Comparison of ENCODE assay signal across 2 cellular contexts in the genomic region with DNA sequence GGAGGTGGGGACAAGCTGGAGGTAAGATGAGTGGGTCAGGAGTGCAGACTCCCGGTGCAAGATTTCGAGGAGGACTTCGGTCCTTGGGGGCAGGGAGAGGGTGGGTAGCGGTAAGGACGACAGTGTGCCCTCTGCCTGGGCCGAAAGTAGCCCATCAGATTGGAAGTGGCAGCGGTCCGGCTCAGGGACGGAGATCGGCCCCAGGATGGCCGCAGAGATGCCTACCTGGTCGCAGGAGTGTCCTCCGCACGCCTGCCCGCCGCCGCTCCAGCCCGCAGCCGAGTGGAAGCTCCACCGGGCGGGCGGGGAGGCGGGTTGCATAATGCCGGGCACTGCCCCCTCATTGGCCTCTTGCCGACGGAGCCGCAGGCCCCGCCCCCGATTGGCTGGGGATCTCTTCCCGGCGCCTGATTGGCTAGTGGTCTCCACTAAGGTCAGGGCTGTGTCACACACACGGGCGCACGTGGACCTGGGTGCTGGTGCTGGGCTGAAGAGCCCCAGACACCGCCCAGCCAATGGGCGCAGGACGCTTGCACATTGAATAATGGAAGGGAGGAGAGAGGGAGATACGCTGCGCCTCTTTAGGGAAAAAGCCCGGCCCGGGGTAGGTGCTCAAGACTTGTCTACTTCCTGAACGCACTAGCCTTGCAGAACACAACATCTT.
TF ChIP-seq lines count a peak whose summit lies in the region.

A gene with protein sequence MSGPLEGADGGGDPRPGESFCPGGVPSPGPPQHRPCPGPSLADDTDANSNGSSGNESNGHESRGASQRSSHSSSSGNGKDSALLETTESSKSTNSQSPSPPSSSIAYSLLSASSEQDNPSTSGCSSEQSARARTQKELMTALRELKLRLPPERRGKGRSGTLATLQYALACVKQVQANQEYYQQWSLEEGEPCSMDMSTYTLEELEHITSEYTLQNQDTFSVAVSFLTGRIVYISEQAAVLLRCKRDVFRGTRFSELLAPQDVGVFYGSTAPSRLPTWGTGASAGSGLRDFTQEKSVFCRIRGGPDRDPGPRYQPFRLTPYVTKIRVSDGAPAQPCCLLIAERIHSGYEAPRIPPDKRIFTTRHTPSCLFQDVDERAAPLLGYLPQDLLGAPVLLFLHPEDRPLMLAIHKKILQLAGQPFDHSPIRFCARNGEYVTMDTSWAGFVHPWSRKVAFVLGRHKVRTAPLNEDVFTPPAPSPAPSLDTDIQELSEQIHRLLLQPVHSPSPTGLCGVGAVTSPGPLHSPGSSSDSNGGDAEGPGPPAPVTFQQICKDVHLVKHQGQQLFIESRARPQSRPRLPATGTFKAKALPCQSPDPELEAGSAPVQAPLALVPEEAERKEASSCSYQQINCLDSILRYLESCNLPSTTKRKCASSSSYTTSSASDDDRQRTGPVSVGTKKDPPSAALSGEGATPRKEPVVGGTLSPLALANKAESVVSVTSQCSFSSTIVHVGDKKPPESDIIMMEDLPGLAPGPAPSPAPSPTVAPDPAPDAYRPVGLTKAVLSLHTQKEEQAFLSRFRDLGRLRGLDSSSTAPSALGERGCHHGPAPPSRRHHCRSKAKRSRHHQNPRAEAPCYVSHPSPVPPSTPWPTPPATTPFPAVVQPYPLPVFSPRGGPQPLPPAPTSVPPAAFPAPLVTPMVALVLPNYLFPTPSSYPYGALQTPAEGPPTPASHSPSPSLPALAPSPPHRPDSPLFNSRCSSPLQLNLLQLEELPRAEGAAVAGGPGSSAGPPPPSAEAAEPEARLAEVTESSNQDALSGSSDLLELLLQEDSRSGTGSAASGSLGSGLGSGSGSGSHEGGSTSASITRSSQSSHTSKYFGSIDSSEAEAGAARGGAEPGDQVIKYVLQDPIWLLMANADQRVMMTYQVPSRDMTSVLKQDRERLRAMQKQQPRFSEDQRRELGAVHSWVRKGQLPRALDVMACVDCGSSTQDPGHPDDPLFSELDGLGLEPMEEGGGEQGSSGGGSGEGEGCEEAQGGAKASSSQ (N-terminal part only) (minus strand): TSS at position 293 of the 664 bp plus-strand sequence. CDS start 1,698 bp downstream, outside the sequence.

TF ChIP-seq in A549, 52 proteins besides CTCF, POLR2A, EP300 and RAD21 (continued from another document and continues in another):
- TF ChIP-seq, protein P1, sequence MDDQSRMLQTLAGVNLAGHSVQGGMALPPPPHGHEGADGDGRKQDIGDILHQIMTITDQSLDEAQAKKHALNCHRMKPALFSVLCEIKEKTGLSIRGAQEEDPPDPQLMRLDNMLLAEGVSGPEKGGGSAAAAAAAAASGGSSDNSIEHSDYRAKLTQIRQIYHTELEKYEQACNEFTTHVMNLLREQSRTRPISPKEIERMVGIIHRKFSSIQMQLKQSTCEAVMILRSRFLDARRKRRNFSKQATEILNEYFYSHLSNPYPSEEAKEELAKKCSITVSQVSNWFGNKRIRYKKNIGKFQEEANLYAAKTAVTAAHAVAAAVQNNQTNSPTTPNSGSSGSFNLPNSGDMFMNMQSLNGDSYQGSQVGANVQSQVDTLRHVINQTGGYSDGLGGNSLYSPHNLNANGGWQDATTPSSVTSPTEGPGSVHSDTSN (IDR thresholded peaks at IDR 0.05) = no peak
- TF ChIP-seq, protein P2, sequence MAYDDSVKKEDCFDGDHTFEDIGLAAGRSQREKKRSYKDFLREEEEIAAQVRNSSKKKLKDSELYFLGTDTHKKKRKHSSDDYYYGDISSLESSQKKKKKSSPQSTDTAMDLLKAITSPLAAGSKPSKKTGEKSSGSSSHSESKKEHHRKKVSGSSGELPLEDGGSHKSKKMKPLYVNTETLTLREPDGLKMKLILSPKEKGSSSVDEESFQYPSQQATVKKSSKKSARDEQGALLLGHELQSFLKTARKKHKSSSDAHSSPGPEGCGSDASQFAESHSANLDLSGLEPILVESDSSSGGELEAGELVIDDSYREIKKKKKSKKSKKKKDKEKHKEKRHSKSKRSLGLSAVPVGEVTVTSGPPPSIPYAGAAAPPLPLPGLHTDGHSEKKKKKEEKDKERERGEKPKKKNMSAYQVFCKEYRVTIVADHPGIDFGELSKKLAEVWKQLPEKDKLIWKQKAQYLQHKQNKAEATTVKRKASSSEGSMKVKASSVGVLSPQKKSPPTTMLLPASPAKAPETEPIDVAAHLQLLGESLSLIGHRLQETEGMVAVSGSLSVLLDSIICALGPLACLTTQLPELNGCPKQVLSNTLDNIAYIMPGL (CRISPR knock-in tag; IDR thresholded peaks at IDR 0.05; ENCODE audit: borderline replicate concordance) = peak; percentile 57; the same call in 1 of the 2 replicates
- no peak for TF ChIP-seq KDM1A (IDR thresholded peaks at IDR 0.05; ENCODE audit: low read depth)
- TF ChIP-seq TFCP2L1 (CRISPR knock-in tag; IDR thresholded peaks at IDR 0.05) = peak; percentile 95
- no peak for TF ChIP-seq KDM5A (IDR thresholded peaks at IDR 0.05)
- no peak for TF ChIP-seq CBX2 (IDR thresholded peaks at IDR 0.05; ENCODE audit: borderline replicate concordance, low read depth)
- TF ChIP-seq RCOR1 (IDR thresholded peaks at IDR 0.05; ENCODE audit: low read depth, low read length) = no peak
- TF ChIP-seq ZFP36 (IDR thresholded peaks at IDR 0.05; ENCODE audit: borderline replicate concordance, partially characterized antibody) = no peak
- no peak for TF ChIP-seq MAFK (IDR thresholded peaks at IDR 0.05; ENCODE audit: partially characterized antibody)
- no peak for TF ChIP-seq FOSB (CRISPR knock-in tag; IDR thresholded peaks at IDR 0.05)
- TF ChIP-seq SREBF2 (IDR thresholded peaks at IDR 0.05) = no peak
- TF ChIP-seq, protein P3, sequence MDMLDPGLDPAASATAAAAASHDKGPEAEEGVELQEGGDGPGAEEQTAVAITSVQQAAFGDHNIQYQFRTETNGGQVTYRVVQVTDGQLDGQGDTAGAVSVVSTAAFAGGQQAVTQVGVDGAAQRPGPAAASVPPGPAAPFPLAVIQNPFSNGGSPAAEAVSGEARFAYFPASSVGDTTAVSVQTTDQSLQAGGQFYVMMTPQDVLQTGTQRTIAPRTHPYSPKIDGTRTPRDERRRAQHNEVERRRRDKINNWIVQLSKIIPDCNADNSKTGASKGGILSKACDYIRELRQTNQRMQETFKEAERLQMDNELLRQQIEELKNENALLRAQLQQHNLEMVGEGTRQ (IDR thresholded peaks at IDR 0.05) = peak; percentile 72
- TF ChIP-seq ZSCAN20 (CRISPR knock-in tag; IDR thresholded peaks at IDR 0.05) = no peak
- no peak for TF ChIP-seq BHLHE40 (IDR thresholded peaks at IDR 0.05; ENCODE audit: low read depth, low read length)
- peak; percentile 55; the same call in 1 of the 2 replicates for TF ChIP-seq TP53 (CRISPR knock-in tag; IDR thresholded peaks at IDR 0.05)
- no peak for TF ChIP-seq ESRRA (IDR thresholded peaks at IDR 0.05; ENCODE audit: borderline replicate concordance, low read length)
- TF ChIP-seq ZC3H11A (IDR thresholded peaks at IDR 0.05) = no peak
- no peak for TF ChIP-seq CBX8 (IDR thresholded peaks at IDR 0.05)
- TF ChIP-seq NR3C1 (IDR thresholded peaks at IDR 0.05) = no peak
- TF ChIP-seq JUNB (IDR thresholded peaks at IDR 0.05) = no peak
- peak; percentile 80 for TF ChIP-seq RFX5 (IDR thresholded peaks at IDR 0.05)
- TF ChIP-seq HDAC2 (IDR thresholded peaks at IDR 0.05) = no peak
- TF ChIP-seq, protein P4, sequence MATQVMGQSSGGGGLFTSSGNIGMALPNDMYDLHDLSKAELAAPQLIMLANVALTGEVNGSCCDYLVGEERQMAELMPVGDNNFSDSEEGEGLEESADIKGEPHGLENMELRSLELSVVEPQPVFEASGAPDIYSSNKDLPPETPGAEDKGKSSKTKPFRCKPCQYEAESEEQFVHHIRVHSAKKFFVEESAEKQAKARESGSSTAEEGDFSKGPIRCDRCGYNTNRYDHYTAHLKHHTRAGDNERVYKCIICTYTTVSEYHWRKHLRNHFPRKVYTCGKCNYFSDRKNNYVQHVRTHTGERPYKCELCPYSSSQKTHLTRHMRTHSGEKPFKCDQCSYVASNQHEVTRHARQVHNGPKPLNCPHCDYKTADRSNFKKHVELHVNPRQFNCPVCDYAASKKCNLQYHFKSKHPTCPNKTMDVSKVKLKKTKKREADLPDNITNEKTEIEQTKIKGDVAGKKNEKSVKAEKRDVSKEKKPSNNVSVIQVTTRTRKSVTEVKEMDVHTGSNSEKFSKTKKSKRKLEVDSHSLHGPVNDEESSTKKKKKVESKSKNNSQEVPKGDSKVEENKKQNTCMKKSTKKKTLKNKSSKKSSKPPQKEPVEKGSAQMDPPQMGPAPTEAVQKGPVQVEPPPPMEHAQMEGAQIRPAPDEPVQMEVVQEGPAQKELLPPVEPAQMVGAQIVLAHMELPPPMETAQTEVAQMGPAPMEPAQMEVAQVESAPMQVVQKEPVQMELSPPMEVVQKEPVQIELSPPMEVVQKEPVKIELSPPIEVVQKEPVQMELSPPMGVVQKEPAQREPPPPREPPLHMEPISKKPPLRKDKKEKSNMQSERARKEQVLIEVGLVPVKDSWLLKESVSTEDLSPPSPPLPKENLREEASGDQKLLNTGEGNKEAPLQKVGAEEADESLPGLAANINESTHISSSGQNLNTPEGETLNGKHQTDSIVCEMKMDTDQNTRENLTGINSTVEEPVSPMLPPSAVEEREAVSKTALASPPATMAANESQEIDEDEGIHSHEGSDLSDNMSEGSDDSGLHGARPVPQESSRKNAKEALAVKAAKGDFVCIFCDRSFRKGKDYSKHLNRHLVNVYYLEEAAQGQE (IDR thresholded peaks at IDR 0.05) = peak; percentile 31; the same call in 1 of the 2 replicates

TF ChIP-seq in K562, 482 proteins besides CTCF, POLR2A, EP300 and RAD21 (continued from another document and continues in another):
- TF ChIP-seq, protein P5, sequence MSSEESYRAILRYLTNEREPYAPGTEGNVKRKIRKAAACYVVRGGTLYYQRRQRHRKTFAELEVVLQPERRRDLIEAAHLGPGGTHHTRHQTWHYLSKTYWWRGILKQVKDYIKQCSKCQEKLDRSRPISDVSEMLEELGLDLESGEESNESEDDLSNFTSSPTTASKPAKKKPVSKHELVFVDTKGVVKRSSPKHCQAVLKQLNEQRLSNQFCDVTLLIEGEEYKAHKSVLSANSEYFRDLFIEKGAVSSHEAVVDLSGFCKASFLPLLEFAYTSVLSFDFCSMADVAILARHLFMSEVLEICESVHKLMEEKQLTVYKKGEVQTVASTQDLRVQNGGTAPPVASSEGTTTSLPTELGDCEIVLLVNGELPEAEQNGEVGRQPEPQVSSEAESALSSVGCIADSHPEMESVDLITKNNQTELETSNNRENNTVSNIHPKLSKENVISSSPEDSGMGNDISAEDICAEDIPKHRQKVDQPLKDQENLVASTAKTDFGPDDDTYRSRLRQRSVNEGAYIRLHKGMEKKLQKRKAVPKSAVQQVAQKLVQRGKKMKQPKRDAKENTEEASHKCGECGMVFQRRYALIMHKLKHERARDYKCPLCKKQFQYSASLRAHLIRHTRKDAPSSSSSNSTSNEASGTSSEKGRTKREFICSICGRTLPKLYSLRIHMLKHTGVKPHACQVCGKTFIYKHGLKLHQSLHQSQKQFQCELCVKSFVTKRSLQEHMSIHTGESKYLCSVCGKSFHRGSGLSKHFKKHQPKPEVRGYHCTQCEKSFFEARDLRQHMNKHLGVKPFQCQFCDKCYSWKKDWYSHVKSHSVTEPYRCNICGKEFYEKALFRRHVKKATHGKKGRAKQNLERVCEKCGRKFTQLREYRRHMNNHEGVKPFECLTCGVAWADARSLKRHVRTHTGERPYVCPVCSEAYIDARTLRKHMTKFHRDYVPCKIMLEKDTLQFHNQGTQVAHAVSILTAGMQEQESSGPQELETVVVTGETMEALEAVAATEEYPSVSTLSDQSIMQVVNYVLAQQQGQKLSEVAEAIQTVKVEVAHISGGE (CRISPR knock-in tag; IDR thresholded peaks at IDR 0.05) = no peak
- TF ChIP-seq POLR2AphosphoS5 (IDR thresholded peaks at IDR 0.05; ENCODE audit: control insufficient read depth, insufficient read depth, low read depth, low read length) (peak; percentile 46; the same call in 1 of the 2 replicates), ZFP36 (IDR thresholded peaks at IDR 0.05; ENCODE audit: low read depth, low read length, partially characterized antibody) (no peak)
- TF ChIP-seq, protein P3 (CRISPR knock-in tag; IDR thresholded peaks at IDR 0.05) = peak; percentile 18; the same call in 1 of the 2 replicates
- TF ChIP-seq, protein P6, sequence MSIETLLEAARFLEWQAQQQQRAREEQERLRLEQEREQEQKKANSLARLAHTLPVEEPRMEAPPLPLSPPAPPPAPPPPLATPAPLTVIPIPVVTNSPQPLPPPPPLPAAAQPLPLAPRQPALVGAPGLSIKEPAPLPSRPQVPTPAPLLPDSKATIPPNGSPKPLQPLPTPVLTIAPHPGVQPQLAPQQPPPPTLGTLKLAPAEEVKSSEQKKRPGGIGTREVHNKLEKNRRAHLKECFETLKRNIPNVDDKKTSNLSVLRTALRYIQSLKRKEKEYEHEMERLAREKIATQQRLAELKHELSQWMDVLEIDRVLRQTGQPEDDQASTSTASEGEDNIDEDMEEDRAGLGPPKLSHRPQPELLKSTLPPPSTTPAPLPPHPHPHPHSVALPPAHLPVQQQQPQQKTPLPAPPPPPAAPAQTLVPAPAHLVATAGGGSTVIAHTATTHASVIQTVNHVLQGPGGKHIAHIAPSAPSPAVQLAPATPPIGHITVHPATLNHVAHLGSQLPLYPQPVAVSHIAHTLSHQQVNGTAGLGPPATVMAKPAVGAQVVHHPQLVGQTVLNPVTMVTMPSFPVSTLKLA (conservative IDR thresholded peaks at IDR 0.05) = peak; percentile 97 to 98
- TF ChIP-seq, protein P7, sequence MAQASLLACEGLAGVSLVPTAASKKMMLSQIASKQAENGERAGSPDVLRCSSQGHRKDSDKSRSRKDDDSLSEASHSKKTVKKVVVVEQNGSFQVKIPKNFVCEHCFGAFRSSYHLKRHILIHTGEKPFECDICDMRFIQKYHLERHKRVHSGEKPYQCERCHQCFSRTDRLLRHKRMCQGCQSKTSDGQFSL (CRISPR knock-in tag; IDR thresholded peaks at IDR 0.05) = 0 out of 2 replicates have a peak, but pooled peaks have one; percentile 25
- TF ChIP-seq, protein P7 (tag; IDR thresholded peaks at IDR 0.05) = no peak
